In the genomic region with DNA sequence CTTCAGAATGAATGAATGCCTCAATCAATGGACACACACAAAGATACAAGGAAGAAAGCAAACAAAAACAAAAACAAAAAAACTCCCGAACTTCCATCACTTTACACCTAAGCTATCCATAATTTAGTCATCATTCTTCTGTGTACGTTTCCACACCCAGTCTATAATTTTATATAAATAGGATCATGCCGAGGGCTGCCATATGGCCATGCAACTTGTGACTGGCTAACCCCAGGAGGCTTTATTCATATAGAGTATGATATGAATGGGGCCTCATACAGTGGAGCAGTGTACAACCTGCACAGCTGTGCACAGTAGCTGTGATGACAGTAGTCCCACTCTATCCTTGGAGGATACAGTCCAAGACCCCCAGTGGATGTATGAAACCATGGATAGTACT, we compare ENCODE assay signal across 9 cellular contexts.
"Had no signal": no experiment of that assay in that cellular context is flagged by ENCODE, and none has a peak within 500 bp of the region (broad histone marks: within the 10 kb centered on the region; RNA-seq: fewer than 3 reads in every experiment).

No MANE protein-coding gene starts in this region.

- H3K36me3 ChIP-seq: HAP-1 had no signal

- H3K4me3 ChIP-seq: GM23248, GM23338, HAP-1 had no signal

- H3K9me3 ChIP-seq: HAP-1 had no signal

- H3K4me1 ChIP-seq: HAP-1 had no signal

- DNase-seq: GM23248, GOT3, H7, H9, HCEC 1CT, HFFc6 had no signal

- H3K27ac ChIP-seq: GM23248 had no signal

- ATAC-seq: GM23338, HCT116 had no signal
